12 cellular contexts compared by ENCODE assay signal in genomic region chr14:34113051-34113511, GRCh38.
DNase-seq lines count a peak whose midpoint lies in the region; ATAC-seq and TF ChIP-seq lines count a peak whose summit lies in the region.
"Had no signal": no experiment of that assay in that cellular context is flagged by ENCODE, and none has a peak within 500 bp of the region (broad histone marks: within the 10 kb centered on the region; RNA-seq: fewer than 3 reads in every experiment).

No MANE protein-coding gene starts in this region.

- CTCF ChIA-PET in IMR-90 (lab: Yijun Ruan, JAX) = interaction anchor here (0.8 to 1.5 kb wide), 3 partner anchors 11 to 273 kb away, joined by 3 to 5 read pairs (median 4); no protein-coding TSS in a partner anchor
- CTCF ChIA-PET in CD4-positive, alpha-beta memory T cell (lab: Charles Lee; ENCODE audit: partially characterized antibody) = interaction anchor here (0.6 kb wide), 1 partner anchor 9 kb away, joined by 3 read pairs; no protein-coding TSS in a partner anchor

- H2BK15ac ChIP-seq in IMR-90 (ENCODE audit: low read depth, low read length) = no peak overlapping the region

- no peak for TF ChIP-seq CTCF in AG10803 (conservative IDR thresholded peaks at IDR 0.05; ENCODE audit: low read length)
- TF ChIP-seq CTCF in IMR-90 (conservative IDR thresholded peaks at IDR 0.05; ENCODE audit: low read depth, low read length) = no peak
- no peak for TF ChIP-seq CTCF in astrocyte of the cerebellum (IDR thresholded peaks at IDR 0.05; ENCODE audit: low read depth, low read length, missing control alignments)
- TF ChIP-seq CTCF in WERI-Rb-1 (IDR thresholded peaks at IDR 0.05; ENCODE audit: low read depth, low read length) = no peak

- no peak overlapping the region for H2AFZ ChIP-seq in IMR-90 (replicated peaks; ENCODE audit: low read length, poor library complexity)

- no peak overlapping the region for H3K23ac ChIP-seq in IMR-90 (ENCODE audit: low read depth, low read length)

- H3K4me3 ChIP-seq in AG10803 (ENCODE audit: low read length) = no peak overlapping the region
- no peak overlapping the region for H3K4me3 ChIP-seq in IMR-90 (ENCODE audit: insufficient read depth, low read depth, low read length)
- no peak overlapping the region for H3K4me3 ChIP-seq in astrocyte of the cerebellum (ENCODE audit: low read depth, low read length)
- no peak overlapping the region for H3K4me3 ChIP-seq in WERI-Rb-1 (ENCODE audit: low read depth, low read length)
- H3K4me3 ChIP-seq in CD4-positive, alpha-beta memory T cell (ENCODE audit: low read length in 2 of 2) = no peak overlapping the region
- H3K4me3 ChIP-seq: ovary had no signal

- H3K36me3 Mint-ChIP-seq in CD4-positive, alpha-beta memory T cell = no peaks in the 10 kb centered on the region
- H3K36me3 Mint-ChIP-seq: WTC11 had no signal

- H3K4me2 ChIP-seq in IMR-90 (ENCODE audit: low read depth, low read length) = peak overlapping the region; percentile 78; the same call in 1 of the 2 replicates

- peaks cover 18% of the 10 kb centered on the region for H3K27me3 Mint-ChIP-seq in stimulated activated naive CD8-positive, alpha-beta T cell treated with anti-CD3 and anti-CD28 coated beads, Interleukin-15, amount 100 ng/mL, for 72 hours
- peaks cover 0 to 2% of the 10 kb centered on the region in 2 donors for H3K27me3 Mint-ChIP-seq in CD4-positive, alpha-beta memory T cell

- H3K79me1 ChIP-seq in IMR-90 (ENCODE audit: low read depth in 1 of 2, low read length in 2 of 2) = no peaks in the 10 kb centered on the region

- no peak overlapping the region for H3K56ac ChIP-seq in IMR-90 (ENCODE audit: extremely low read depth, insufficient read depth, low read length)

- H3K4me3 Mint-ChIP-seq in stimulated activated naive CD8-positive, alpha-beta T cell treated with anti-CD3 and anti-CD28 coated beads, Interleukin-15, amount 100 ng/mL, for 72 hours = no peak overlapping the region
- H3K4me3 Mint-ChIP-seq in CD4-positive, alpha-beta memory T cell = no peak overlapping the region
- H3K4me3 Mint-ChIP-seq: WTC11 had no signal

- H4K5ac ChIP-seq in IMR-90 (ENCODE audit: low read depth, low read length) = no peak overlapping the region

- H3K9me1 ChIP-seq in IMR-90 (ENCODE audit: insufficient read depth, low read length) = no peaks in the 10 kb centered on the region

- H3K36me3 ChIP-seq in IMR-90 (ENCODE audit: control insufficient read depth, insufficient read depth, low read length) (no peaks in the 10 kb centered on the region), WERI-Rb-1 (no peaks in the 10 kb centered on the region)
- no peaks in the 10 kb centered on the region for H3K36me3 ChIP-seq in CD4-positive, alpha-beta memory T cell (ENCODE audit: insufficient read depth, low read length)
- H3K36me3 ChIP-seq: ovary had no signal

- POLR2A ChIA-PET in IMR-90 (lab: Charles Lee; ENCODE audit: unreplicated experiment) = interaction anchor here (0.6 kb wide), 1 partner anchor 376 kb away, joined by 3 read pairs; no protein-coding TSS in a partner anchor
- POLR2A ChIA-PET in CD4-positive, alpha-beta memory T cell (lab: Charles Lee; ENCODE audit: partially characterized antibody) = no interaction called here

- no peak overlapping the region for H2BK120ac ChIP-seq in IMR-90 (ENCODE audit: low read depth, low read length)

- H4K91ac ChIP-seq in IMR-90 (ENCODE audit: insufficient read depth, low read depth, low read length) = no peak overlapping the region

- no peak for TF ChIP-seq RAD21 in IMR-90 (IDR thresholded peaks at IDR 0.05; ENCODE audit: low read length)

- peak; percentile 62 for ATAC-seq in IMR-90 (ENCODE audit: low read depth)
- ATAC-seq in stimulated activated naive CD8-positive, alpha-beta T cell treated with anti-CD3 and anti-CD28 coated beads, Interleukin-15, amount 100 ng/mL, for 72 hours = no peak

- WGBS in IMR-90 (ENCODE audit: extremely low coverage in 2 of 2, insufficient read length in 1 of 2), 2 experiments = no CpG with 5 or more reads among the region's 5 CpGs

- no peak overlapping the region for H2BK20ac ChIP-seq in IMR-90 (ENCODE audit: low read depth, low read length)

- no peak overlapping the region for H3K14ac ChIP-seq in IMR-90 (replicated peaks; ENCODE audit: low read depth, low read length)

- H3K4ac ChIP-seq in IMR-90 (ENCODE audit: low read depth, low read length) = no peak overlapping the region

- no peaks in the 10 kb centered on the region for H4K20me1 ChIP-seq in IMR-90 (ENCODE audit: insufficient read depth, low read length)

- H3K27me3 ChIP-seq in IMR-90 (ENCODE audit: control insufficient read depth, insufficient read depth, low read length) (no peaks in the 10 kb centered on the region; the same call in 1 of the 2 replicates), WERI-Rb-1 (ENCODE audit: insufficient read depth, low read depth, severe bottlenecking) (no peaks in the 10 kb centered on the region)
- no peaks in the 10 kb centered on the region for H3K27me3 ChIP-seq in CD4-positive, alpha-beta memory T cell (ENCODE audit: insufficient read depth, low read length)
- H3K27me3 ChIP-seq: ovary had no signal

- dilution Hi-C loops in IMR-90 (cut with HindIII; ENCODE audit: low sequenced_read_pairs, unreplicated experiment) = no loop called here

- no peak overlapping the region for H3K9ac ChIP-seq in IMR-90 (ENCODE audit: low read depth, low read length)

- no peak overlapping the region for H4K8ac ChIP-seq in IMR-90 (ENCODE audit: low read depth in 2 of 2, low read length in 2 of 2)

- peak overlapping the region; percentile 59; the same call in 1 of the 2 replicates for H3K18ac ChIP-seq in IMR-90 (ENCODE audit: low read depth, low read length)

- H3K27ac ChIP-seq in IMR-90 (ENCODE audit: insufficient read depth, low read length) (no peak overlapping the region), WERI-Rb-1 (no peak overlapping the region)
- H3K27ac ChIP-seq in CD4-positive, alpha-beta memory T cell (ENCODE audit: low read depth, low read length) = no peak overlapping the region
- H3K27ac ChIP-seq: ovary had no signal

- TF ChIP-seq POLR2A in IMR-90 (IDR thresholded peaks at IDR 0.05; ENCODE audit: low read depth, low read length) = no peak

- BruUV-seq in IMR-90 (replicated peaks; lab: Mats Ljungman, UMichigan) = no TSS peak

- H3K27ac Mint-ChIP-seq in stimulated activated naive CD8-positive, alpha-beta T cell treated with anti-CD3 and anti-CD28 coated beads, Interleukin-15, amount 100 ng/mL, for 72 hours = no peak overlapping the region
- no peak overlapping the region for H3K27ac Mint-ChIP-seq in CD4-positive, alpha-beta memory T cell
- H3K27ac Mint-ChIP-seq: WTC11 had no signal

- H3K4me1 ChIP-seq in IMR-90 (ENCODE audit: control insufficient read depth, insufficient read depth, low read length) = no peaks in the 10 kb centered on the region; the same call in 1 of the 2 replicates
- H3K4me1 ChIP-seq in CD4-positive, alpha-beta memory T cell (ENCODE audit: insufficient read depth, low read length) = no peaks in the 10 kb centered on the region

- H3K4me1 Mint-ChIP-seq in stimulated activated naive CD8-positive, alpha-beta T cell treated with anti-CD3 and anti-CD28 coated beads, Interleukin-15, amount 100 ng/mL, for 72 hours = no peaks in the 10 kb centered on the region
- peaks cover 0 to 8% (median 2%) of the 10 kb centered on the region in 4 donors for H3K4me1 Mint-ChIP-seq in CD4-positive, alpha-beta memory T cell
- H3K4me1 Mint-ChIP-seq: WTC11 had no signal

- peaks cover 0 to 33% of the 10 kb centered on the region in 2 donors for H3K9me3 Mint-ChIP-seq in stimulated activated naive CD8-positive, alpha-beta T cell treated with anti-CD3 and anti-CD28 coated beads, Interleukin-15, amount 100 ng/mL, for 72 hours
- peaks cover 0 to 10% (median 5%) of the 10 kb centered on the region in 8 donors for H3K9me3 Mint-ChIP-seq in CD4-positive, alpha-beta memory T cell

- H2AK5ac ChIP-seq in IMR-90 (ENCODE audit: low read depth, low read length) = no peak overlapping the region

- DNase-seq in AG10803 (ENCODE audit: low read depth) (peak; percentile 71), IMR-90 (peak; percentile 31), astrocyte of the cerebellum (ENCODE audit: low read depth) (peak; percentile 68), kidney glomerular epithelial cell (lab: John Stamatoyannopoulos, UW) (peak; percentile 21), WERI-Rb-1 (no peak), KBM-7 (no peak)
- no peak for DNase-seq in stimulated activated naive CD8-positive, alpha-beta T cell treated with anti-CD3 and anti-CD28 coated beads, Interleukin-15, amount 100 ng/mL, for 72 hours
- no peak for DNase-seq in CD4-positive, alpha-beta memory T cell
- DNase-seq: effector CD8-positive, alpha-beta T cell; NCI-H446 treated with DMSO at 0.1 percent for 48 hours; ovary had no signal

- H2BK5ac ChIP-seq in IMR-90 (ENCODE audit: low read depth, low read length, poor library complexity, severe bottlenecking) = no peak overlapping the region

- in situ Hi-C loops in IMR-90 (cut with MboI; ENCODE audit: low sequenced_read_pairs) (no loop called here), astrocyte of the cerebellum (cut with HindIII; ENCODE audit: low sequenced_read_pairs) (no loop called here), KBM-7 (cut with MboI; ENCODE audit: low pct_unique_long_range_greater_than_20kb, low sequenced_read_pairs) (no loop called here)

- no peak overlapping the region for H2AK9ac ChIP-seq in IMR-90 (replicated peaks; ENCODE audit: low read depth, low read length, poor library complexity)

- H3K9me3 ChIP-seq in IMR-90 (ENCODE audit: control insufficient read depth, insufficient read depth, low read length) = no peaks in the 10 kb centered on the region
- no peaks in the 10 kb centered on the region for H3K9me3 ChIP-seq in WERI-Rb-1 (ENCODE audit: severe bottlenecking)
- no peaks in the 10 kb centered on the region for H3K9me3 ChIP-seq in CD4-positive, alpha-beta memory T cell (ENCODE audit: control insufficient read depth in 1 of 2, low read length in 2 of 2)
- H3K9me3 ChIP-seq: ovary had no signal

- intact Hi-C loops in IMR-90 (cut with micrococcal nuclease) = no loop called here
- intact Hi-C loops in CD4-positive, alpha-beta memory T cell (cut with micrococcal nuclease) = no loop called here

TF ChIP-seq in IMR-90, 13 proteins besides CTCF, POLR2A, EP300 and RAD21:
- TF ChIP-seq, protein P1, sequence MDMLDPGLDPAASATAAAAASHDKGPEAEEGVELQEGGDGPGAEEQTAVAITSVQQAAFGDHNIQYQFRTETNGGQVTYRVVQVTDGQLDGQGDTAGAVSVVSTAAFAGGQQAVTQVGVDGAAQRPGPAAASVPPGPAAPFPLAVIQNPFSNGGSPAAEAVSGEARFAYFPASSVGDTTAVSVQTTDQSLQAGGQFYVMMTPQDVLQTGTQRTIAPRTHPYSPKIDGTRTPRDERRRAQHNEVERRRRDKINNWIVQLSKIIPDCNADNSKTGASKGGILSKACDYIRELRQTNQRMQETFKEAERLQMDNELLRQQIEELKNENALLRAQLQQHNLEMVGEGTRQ (IDR thresholded peaks at IDR 0.05; ENCODE audit: low read depth, low read length) = no peak
- TF ChIP-seq BHLHE40 (IDR thresholded peaks at IDR 0.05; ENCODE audit: low read depth, low read length) = no peak
- TF ChIP-seq NFE2L2 (IDR thresholded peaks at IDR 0.05; ENCODE audit: low read depth, low read length) = no peak
- no peak for TF ChIP-seq SMC3 (IDR thresholded peaks at IDR 0.05; ENCODE audit: low read depth, low read length)
- peak; percentile 56 for TF ChIP-seq CEBPB (IDR thresholded peaks at IDR 0.05; ENCODE audit: low read depth, low read length)

Comparison
In these comparisons a context has a peak if more than half of its experiments do, and no peak if none do; other contexts are left out.
1. DNase-seq: peak in AG10803 (single experiment), IMR-90 (single experiment), astrocyte of the cerebellum (single experiment) and kidney glomerular epithelial cell (single experiment); none in WERI-Rb-1 (single experiment), stimulated activated naive CD8-positive, alpha-beta T cell treated with anti-CD3 and anti-CD28 coated beads, Interleukin-15, amount 100 ng/mL, for 72 hours (0 of 2), KBM-7 (single experiment) and CD4-positive, alpha-beta memory T cell (0 of 5).